1 cellular context compared by ENCODE assay signal in the genomic region with DNA sequence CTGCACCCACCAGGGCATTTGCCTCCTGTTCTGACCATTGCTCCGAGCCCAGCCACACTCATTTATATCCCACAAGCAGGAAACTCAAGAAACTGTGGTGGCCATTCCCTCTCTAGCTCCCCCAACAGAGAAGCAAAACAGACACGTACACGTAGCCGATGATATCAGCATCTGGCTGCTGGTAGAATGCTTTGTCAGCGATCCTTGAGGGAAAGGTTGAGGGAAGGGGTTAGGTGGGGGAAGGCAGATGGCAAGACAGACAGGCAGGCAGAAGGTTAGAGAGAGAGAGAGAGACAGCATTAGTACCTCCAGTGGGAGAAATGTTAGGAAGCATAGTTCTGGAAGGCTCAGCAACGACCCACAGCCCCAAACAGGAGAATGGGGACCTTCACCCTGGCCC.
A peak's percentile ranks its signal among the peaks of the same experiment; 100 is the strongest.
TF ChIP-seq lines count a peak whose summit lies in the region.

No MANE protein-coding gene starts in this region.

TF ChIP-seq in IMR-90, 13 proteins besides CTCF, POLR2A, EP300 and RAD21:
- TF ChIP-seq RFX5 (IDR thresholded peaks at IDR 0.05; ENCODE audit: low read depth, low read length) = no peak
- no peak for TF ChIP-seq NFE2L2 (IDR thresholded peaks at IDR 0.05; ENCODE audit: low read depth, low read length)
- TF ChIP-seq MXI1 (IDR thresholded peaks at IDR 0.05; ENCODE audit: borderline replicate concordance, low read depth, low read length) = no peak
- no peak for TF ChIP-seq MAZ (IDR thresholded peaks at IDR 0.05; ENCODE audit: borderline replicate concordance, low read depth, low read length)
- peak; percentile 86 for TF ChIP-seq MAFK (IDR thresholded peaks at IDR 0.05; ENCODE audit: low read depth, low read length)
